In genomic region chr2:223042704-223043118, GRCh38 we compare ENCODE assay signal across 17 cellular contexts. TPM values are rescaled to one million over a fixed set of nuclear protein-coding genes. Genes with fewer than 3 reads are reported as not detected.
DNase-seq lines count a peak whose midpoint lies in the region; ATAC-seq, FAIRE-seq and TF ChIP-seq lines count a peak whose summit lies in the region.
"Had no signal": no experiment of that assay in that cellular context is flagged by ENCODE, and none has a peak within 500 bp of the region (broad histone marks: within the 10 kb centered on the region; RNA-seq: fewer than 3 reads in every experiment).

No MANE protein-coding gene starts in this region.

- no peak overlapping the region for H2BK15ac ChIP-seq in H1 (ENCODE audit: low read length)

- H3K27me3 ChIP-seq in H1 (replicated peaks in 1 of 4; ENCODE audit: control insufficient read depth in 3 of 4, extremely low read depth in 1 of 4, insufficient read depth in 3 of 4, low read length in 3 of 4) (no peaks in the 10 kb centered on the region), neutrophil (no peaks in the 10 kb centered on the region)
- H3K27me3 ChIP-seq: hepatocyte had no signal

- 0 out of 2 replicates have a peak overlapping the region, but pooled peaks have one; percentile 2 for H2BK12ac ChIP-seq in H1 (ENCODE audit: low read depth, low read length)

- no peak overlapping the region for H2AFZ ChIP-seq in H1 (ENCODE audit: low read length)
- H2AFZ ChIP-seq: hepatocyte had no signal

- TF ChIP-seq EP300 in H1 (IDR thresholded peaks at IDR 0.05; ENCODE audit: borderline replicate concordance in 1 of 2, low read depth in 2 of 2, low read length in 2 of 2) = no peak

- POLR2A ChIA-PET in H1 (lab: Charles Lee; ENCODE audit: partially characterized antibody) = no interaction called here

- H3K9me3 ChIP-seq in H1 (ENCODE audit: insufficient read depth in 2 of 2, low read depth in 1 of 2, low read length in 1 of 2) = 0 out of 4 replicates have a peak, but pooled peaks cover 0 to 3% of the 10 kb centered on the region in 2 experiments
- H3K9me3 ChIP-seq in neutrophil = no peaks in the 10 kb centered on the region

- H3K9ac ChIP-seq in H1 (replicated peaks in 1 of 4; ENCODE audit: extremely low read depth in 1 of 4, low read depth in 3 of 4, low read length in 3 of 4) = no peak overlapping the region

- peaks cover 11% of the 10 kb centered on the region for H3K27me3 Mint-ChIP-seq in activated CD8-positive, alpha-beta memory T cell treated with anti-CD3 and anti-CD28 coated beads, Interleukin-2, amount 10 ng/mL, durations not matched to agents 7 days and 5 days

- H2BK120ac ChIP-seq in H1 (replicated peaks; ENCODE audit: low read depth, low read length) = peak overlapping the region; percentile 38

- H3K27ac ChIP-seq in H1 (ENCODE audit: low read depth, low read length) (no peak overlapping the region), neutrophil (peak overlapping the region; percentile 70)
- H3K27ac ChIP-seq: WERI-Rb-1 had no signal

- H3K27ac Mint-ChIP-seq in activated CD8-positive, alpha-beta memory T cell treated with anti-CD3 and anti-CD28 coated beads, Interleukin-2, amount 10 ng/mL, durations not matched to agents 7 days and 5 days = no peak overlapping the region
- H3K27ac Mint-ChIP-seq: progenitor cell of endocrine pancreas; stimulated activated naive CD8-positive, alpha-beta T cell treated with anti-CD3 and anti-CD28 coated beads, Interleukin-15, Interleukin-2, amounts not matched to agents 100 ng/mL and 50 ng/mL, for 24 hours had no signal

- no peak for ATAC-seq in activated CD8-positive, alpha-beta memory T cell treated with anti-CD3 and anti-CD28 coated beads, Interleukin-2, amount 10 ng/mL, durations not matched to agents 7 days and 5 days
- ATAC-seq: GM12878 had no signal

- H2BK20ac ChIP-seq in H1 (ENCODE audit: low read length) = 0 out of 2 replicates have a peak overlapping the region, but pooled peaks have one; percentile 8

- 93% methylated on average over 1 of the region's 1 CpG; no CpG with 5 or more reads in 1 of the 2 experiments for WGBS in H1 (ENCODE audit: extremely low coverage in 1 of 2, insufficient coverage in 1 of 2, insufficient read length in 1 of 2, insufficient replicate concordance in 2 of 2, low coverage in 1 of 2, low lambda C conversion rate in 2 of 2, missing lambda C conversion rate in 1 of 2), 2 experiments

- H3K18ac ChIP-seq in H1 (ENCODE audit: extremely low read depth, low read length) = no peak overlapping the region

- H3K4me2 ChIP-seq in H1 (ENCODE audit: insufficient read depth in 1 of 2, low read depth in 2 of 2, low read length in 2 of 2) = no peak overlapping the region
- H3K4me2 ChIP-seq: hepatocyte had no signal

- no peaks in the 10 kb centered on the region for H3K23me2 ChIP-seq in H1 (ENCODE audit: low read depth, low read length)

- H3K23ac ChIP-seq in H1 (ENCODE audit: insufficient read length) = no peak overlapping the region

- no peak overlapping the region for H4K8ac ChIP-seq in H1 (ENCODE audit: extremely low read depth, insufficient read depth, low read length)

- no peak overlapping the region for H4K5ac ChIP-seq in H1 (ENCODE audit: insufficient read length, low read depth, low read length)

- no peak overlapping the region for H3K4me3 ChIP-seq in H1 (ENCODE audit: extremely low read depth in 1 of 4, insufficient read depth in 2 of 4, low read depth in 3 of 4, low read length in 4 of 4)
- peak overlapping the region in 1 of 2 experiments; percentile 31 for H3K4me3 ChIP-seq in neutrophil (ENCODE audit: low read depth in 1 of 2, low read length in 1 of 2)
- H3K4me3 ChIP-seq: GM12878, hepatocyte had no signal

- no peaks in the 10 kb centered on the region for H3K79me2 ChIP-seq in H1 (ENCODE audit: control insufficient read depth in 1 of 2, insufficient read depth in 2 of 2, low read length in 2 of 2)
- H3K79me2 ChIP-seq: hepatocyte had no signal

- H3K79me1 ChIP-seq in H1 (ENCODE audit: low read depth, low read length) = no peaks in the 10 kb centered on the region

- no peak overlapping the region for H2BK5ac ChIP-seq in H1 (ENCODE audit: low read depth, low read length)

- H3K36me3 ChIP-seq in H1 (ENCODE audit: control insufficient read depth in 2 of 4, insufficient read depth in 4 of 4, low read length in 3 of 4) (no peaks in the 10 kb centered on the region), neutrophil (no peaks in the 10 kb centered on the region)
- H3K36me3 ChIP-seq: WERI-Rb-1 had no signal

- TF ChIP-seq RAD21 in H1 (IDR thresholded peaks at IDR 0.05 in 1 of 2, conservative IDR thresholded peaks at IDR 0.05 in 1 of 2; ENCODE audit: low read depth in 2 of 2, low read length in 2 of 2) = no peak

- H3K14ac ChIP-seq in H1 (ENCODE audit: insufficient read length) = no peak overlapping the region

- peak overlapping the region; percentile 34 for H4K91ac ChIP-seq in H1 (replicated peaks; ENCODE audit: insufficient read length, low read length)

- no peak for TF ChIP-seq POLR2A in H1 (IDR thresholded peaks at IDR 0.05; ENCODE audit: control extremely low read depth in 1 of 2, low read depth in 2 of 2, low read length in 2 of 2)

- H3K4ac ChIP-seq in H1 (replicated peaks; ENCODE audit: insufficient read length, low read depth, low read length) = no peak overlapping the region

- H3K4me1 ChIP-seq in H1 (replicated peaks in 1 of 4; ENCODE audit: control insufficient read depth in 3 of 4, insufficient read depth in 4 of 4, low read length in 3 of 4) = peaks cover 0 to 11% (median 5%) of the 10 kb centered on the region in 4 experiments; a peak in 5 of 7 replicates
- peaks cover 15 to 17% of the 10 kb centered on the region in 2 experiments for H3K4me1 ChIP-seq in neutrophil (ENCODE audit: control insufficient read depth in 1 of 2, insufficient read depth in 1 of 2, low read depth in 1 of 2, low read length in 1 of 2)

- no peak overlapping the region for H3K4me3 Mint-ChIP-seq in activated CD8-positive, alpha-beta memory T cell treated with anti-CD3 and anti-CD28 coated beads, Interleukin-2, amount 10 ng/mL, durations not matched to agents 7 days and 5 days
- H3K4me3 Mint-ChIP-seq: stimulated activated naive CD8-positive, alpha-beta T cell treated with anti-CD3 and anti-CD28 coated beads, Interleukin-15, Interleukin-2, amounts not matched to agents 100 ng/mL and 50 ng/mL, for 24 hours had no signal

- H3K56ac ChIP-seq in H1 (replicated peaks; ENCODE audit: insufficient read length, low read depth, low read length) = no peak overlapping the region

- no peaks in the 10 kb centered on the region for H3K4me1 Mint-ChIP-seq in activated CD8-positive, alpha-beta memory T cell treated with anti-CD3 and anti-CD28 coated beads, Interleukin-2, amount 10 ng/mL, durations not matched to agents 7 days and 5 days

- no peaks in the 10 kb centered on the region for H4K20me1 ChIP-seq in H1 (replicated peaks in 1 of 2; ENCODE audit: control insufficient read depth in 1 of 2, insufficient read depth in 2 of 2, low read length in 2 of 2)

- no peak for TF ChIP-seq CTCF in H1 (IDR thresholded peaks at IDR 0.05; ENCODE audit: control extremely low read depth in 1 of 3, insufficient read depth in 1 of 3, low read depth in 1 of 3, low read length in 3 of 3)
- no peak for TF ChIP-seq CTCF in neutrophil (IDR thresholded peaks at IDR 0.05)

- FAIRE-seq in H1 (lab: Jason Lieb, UNC) = no peak
- FAIRE-seq: GM12878, H54 had no signal

- H3K36me3 Mint-ChIP-seq in activated CD8-positive, alpha-beta memory T cell treated with anti-CD3 and anti-CD28 coated beads, Interleukin-2, amount 10 ng/mL, durations not matched to agents 7 days and 5 days = no peaks in the 10 kb centered on the region

- no peaks in the 10 kb centered on the region for H3K9me3 Mint-ChIP-seq in activated CD8-positive, alpha-beta memory T cell treated with anti-CD3 and anti-CD28 coated beads, Interleukin-2, amount 10 ng/mL, durations not matched to agents 7 days and 5 days (ENCODE audit: low read depth)
- H3K9me3 Mint-ChIP-seq: stimulated activated naive CD8-positive, alpha-beta T cell treated with anti-CD3 and anti-CD28 coated beads, Interleukin-15, Interleukin-2, amounts not matched to agents 100 ng/mL and 50 ng/mL, for 24 hours had no signal

- DNase-seq in Daoy (ENCODE audit: low read depth) (peak; percentile 47), NCI-H226 (peak; percentile 22), H1 (ENCODE audit: low read depth in 1 of 2, low spot score in 2 of 2) (no peak), UCSD-AML1 (lab: John Stamatoyannopoulos, UW; ENCODE audit: unreplicated experiment) (no peak)
- no peak for DNase-seq in activated CD8-positive, alpha-beta memory T cell treated with anti-CD3 and anti-CD28 coated beads, Interleukin-2, amount 10 ng/mL, durations not matched to agents 7 days and 5 days
- no peak for DNase-seq in stimulated activated CD4-positive, alpha-beta T cell treated with anti-CD3 and anti-CD28 coated beads, Interleukin-4, amount 100 ng/mL, for 1 hour
- DNase-seq: effector CD4-positive, alpha-beta T cell; NCI-H2081; stimulated activated CD4-positive, alpha-beta T cell treated with anti-CD3 and anti-CD28 coated beads, Interleukin-4, amount 100 ng/mL, for 24 hours; WERI-Rb-1 had no signal

- CTCF ChIA-PET in H1 (lab: Charles Lee; ENCODE audit: partially characterized antibody) = interaction anchor here (0.9 kb wide), 1 partner anchor 60 kb away, joined by 3 read pairs; no protein-coding TSS in a partner anchor
- CTCF ChIA-PET in activated CD8-positive, alpha-beta memory T cell treated with anti-CD3 and anti-CD28 coated beads, Interleukin-2, amount 10 ng/mL, durations not matched to agents 7 days and 5 days (lab: Charles Lee) = no interaction called here

- H2AK5ac ChIP-seq in H1 (ENCODE audit: low read depth, low read length) = 0 out of 2 replicates have a peak overlapping the region, but pooled peaks have one; percentile 41

RNA-seq across cellular contexts. Expression of gene KCNE4, which starts 9.3 kb away (rescaled TPM):
- total RNA-seq in Daoy (2014; rRNA removed; shearing (Covaris generic)) = 0.77 and 2.0 TPM in 2 replicates
- 0.09 TPM in 1 of 2 replicates, not detected in the other for total RNA-seq in H1 (2021; fragmentation: NEBNext Ultra II Directional; extraction: Animal tissue kit (Norgen Biotek cat#: 25700))
- polyA plus RNA-seq in H1 (2011; rRNA removed) = 0.03 and 0.08 TPM in 2 replicates
- polyA plus RNA-seq in H1 (2011; cell fraction: cytosol; rRNA removed) = 0.04 TPM
- polyA plus RNA-seq in H1 (2011; cell fraction: nucleus; rRNA removed) = 0.03 TPM
- polyA plus RNA-seq in H1 (2012, experiment 1 of 2) = 0.09 to 0.17 TPM (median 0.10 TPM) in 3 of 4 replicates, not detected in the other
- polyA plus RNA-seq in H1 (2012, experiment 2 of 2) = not detected
- not detected for polyA plus RNA-seq in H1 (2013, experiment 1 of 2)
- polyA plus RNA-seq in H1 (2013, experiment 2 of 2) = 0.06 TPM
- polyA minus RNA-seq in H1 (2011; rRNA and poly(A)+ RNA removed) = 0.05 TPM in 1 of 2 replicates, not detected in the other
- polyA minus RNA-seq in H1 (2011; cell fraction: cytosol; rRNA and poly(A)+ RNA removed) = not detected
- polyA minus RNA-seq in H1 (2011; cell fraction: nucleus; rRNA and poly(A)+ RNA removed) = not detected
- not detected for total RNA-seq in activated CD8-positive, alpha-beta memory T cell treated with anti-CD3 and anti-CD28 coated beads, Interleukin-2, amount 10 ng/mL, durations not matched to agents 7 days and 5 days
- total RNA-seq: GM12878, OCI-LY7 had no signal

Comparison
In these comparisons a context has a peak if more than half of its experiments do, and no peak if none do; other contexts are left out.
1. DNase-seq: peak in Daoy (single experiment) and NCI-H226 (single experiment); none in H1 (0 of 2), UCSD-AML1 (single experiment), activated CD8-positive, alpha-beta memory T cell treated with anti-CD3 and anti-CD28 coated beads, Interleukin-2, amount 10 ng/mL, durations not matched to agents 7 days and 5 days (single experiment) and stimulated activated CD4-positive, alpha-beta T cell treated with anti-CD3 and anti-CD28 coated beads, Interleukin-4, amount 100 ng/mL, for 1 hour (single experiment).